In genomic region chr5:20958641-20959040, GRCh38 we compare ENCODE assay signal across 2 cellular contexts.
TF ChIP-seq lines count a peak whose summit lies in the region.

No MANE protein-coding gene starts in this region.

TF ChIP-seq in HepG2, 621 proteins besides CTCF, POLR2A, EP300 and RAD21:
- TF ChIP-seq POGK (CRISPR knock-in tag; conservative IDR thresholded peaks at IDR 0.05): no peak
- 0 out of 2 replicates have a peak, but pooled peaks have one; percentile 13 for TF ChIP-seq ATF7 (IDR thresholded peaks at IDR 0.05)
- no peak for TF ChIP-seq ATF7 (CRISPR knock-in tag; IDR thresholded peaks at IDR 0.05)
TF ChIP-seq in HepG2: peak in this region for 1.

TF ChIP-seq in GM12878, 131 proteins besides CTCF, POLR2A, EP300 and RAD21:
- peak; percentile 75 for TF ChIP-seq PKNOX1 (IDR thresholded peaks at IDR 0.05)
- TF ChIP-seq, protein P1, sequence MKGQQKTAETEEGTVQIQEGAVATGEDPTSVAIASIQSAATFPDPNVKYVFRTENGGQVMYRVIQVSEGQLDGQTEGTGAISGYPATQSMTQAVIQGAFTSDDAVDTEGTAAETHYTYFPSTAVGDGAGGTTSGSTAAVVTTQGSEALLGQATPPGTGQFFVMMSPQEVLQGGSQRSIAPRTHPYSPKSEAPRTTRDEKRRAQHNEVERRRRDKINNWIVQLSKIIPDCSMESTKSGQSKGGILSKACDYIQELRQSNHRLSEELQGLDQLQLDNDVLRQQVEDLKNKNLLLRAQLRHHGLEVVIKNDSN (IDR thresholded peaks at IDR 0.05; ENCODE audit: borderline replicate concordance, extremely low read length, insufficient read depth, low read depth, low read length): no peak
